In the genomic region with DNA sequence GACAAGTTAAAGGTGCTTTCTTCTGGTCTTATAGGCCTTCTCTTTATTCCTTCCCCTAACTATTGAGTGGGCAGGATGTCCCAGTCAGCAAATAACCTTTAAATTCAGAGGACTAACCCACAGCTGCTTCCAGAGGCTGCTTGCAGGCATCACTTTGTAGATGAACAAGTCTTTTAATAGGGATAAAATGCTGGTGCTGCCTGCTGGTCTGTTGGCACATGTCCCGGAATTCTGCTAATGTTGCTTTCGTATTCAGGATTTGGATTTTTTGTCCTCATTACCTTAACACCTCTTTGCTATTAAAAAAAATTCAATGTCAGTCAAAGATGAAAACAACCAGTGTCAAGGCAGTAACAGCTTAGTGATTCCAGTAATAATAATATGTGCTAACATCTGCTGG, we compare ENCODE assay signal across 10 cellular contexts.
DNase-seq lines count a peak whose midpoint lies in the region; ATAC-seq and TF ChIP-seq lines count a peak whose summit lies in the region.
"Had no signal": no experiment of that assay in that cellular context is flagged by ENCODE, and none has a peak within 500 bp of the region (broad histone marks: within the 10 kb centered on the region; RNA-seq: fewer than 3 reads in every experiment).

No MANE protein-coding gene starts in this region.

- H3K36me3 Mint-ChIP-seq in endodermal cell (ENCODE audit: low read depth), result no peaks in the 10 kb centered on the region
- H3K36me3 Mint-ChIP-seq: CD14-positive monocyte had no signal

- CTCF ChIA-PET in SK-N-SH (lab: Yijun Ruan, JAX) (interaction anchor here (1.5 kb wide), 1 partner anchor 32 kb away, joined by 4 read pairs; no protein-coding TSS in a partner anchor), HEK293T (lab: Yijun Ruan, JAX) (no interaction called here)

- no peak overlapping the region for H3K4me3 ChIP-seq in SK-N-SH (ENCODE audit: low read depth in 2 of 2, low read length in 1 of 2)
- H3K4me3 ChIP-seq in endodermal cell (ENCODE audit: low read length), result no peak overlapping the region

- no peak for ATAC-seq in HG02885 (IDR thresholded peaks at IDR 0.05; ENCODE audit: poor library complexity, unreplicated experiment)

- no peak overlapping the region for H3K4me3 Mint-ChIP-seq in endodermal cell
- H3K4me3 Mint-ChIP-seq: CD14-positive monocyte had no signal

- no peaks in the 10 kb centered on the region for H3F3A ChIP-seq in SK-N-SH (replicated peaks; ENCODE audit: insufficient read depth)

- WGBS in SK-N-SH (ENCODE audit: low lambda C conversion rate), result 39% methylated on average over 2 of the region's 2 CpGs
- WGBS in endodermal cell (ENCODE audit: insufficient coverage in 1 of 2, insufficient read length in 1 of 2), 2 experiments, result 100% methylated on average over 2 of the region's 2 CpGs; no CpG with 5 or more reads in 1 of the 2 experiments

- no peaks in the 10 kb centered on the region for H3K79me2 ChIP-seq in SK-N-SH (ENCODE audit: insufficient read depth)

- H3K9me2 ChIP-seq in SK-N-SH, result no peaks in the 10 kb centered on the region

- peak overlapping the region in 1 of 2 experiments; percentile 30; a peak in 1 of 4 replicates for H3K27ac ChIP-seq in SK-N-SH (ENCODE audit: low read depth in 2 of 2, low read length in 1 of 2)
- H3K27ac ChIP-seq in endodermal cell (ENCODE audit: low read depth, low read length), result no peak overlapping the region

- H3K4me2 ChIP-seq in SK-N-SH, result no peak overlapping the region

- H3K27me3 ChIP-seq in SK-N-SH (ENCODE audit: insufficient read depth) (no peaks in the 10 kb centered on the region), endodermal cell (ENCODE audit: control insufficient read depth, insufficient read depth, low read length, poor library complexity, severe bottlenecking) (no peaks in the 10 kb centered on the region)

- peak; percentile 5; the same call in 1 of the 2 replicates for TF ChIP-seq RAD21 in SK-N-SH (IDR thresholded peaks at IDR 0.05; ENCODE audit: low read length)

- no peak for TF ChIP-seq EP300 in SK-N-SH (IDR thresholded peaks at IDR 0.05; ENCODE audit: borderline replicate concordance in 1 of 2, low read depth in 1 of 2, low read length in 1 of 2)

- DNase-seq in DMS 273 (lab: John Stamatoyannopoulos, UW; ENCODE audit: unreplicated experiment) (peak; percentile 87), NCI-H1694 treated with DMSO at 0.1 percent for 48 hours (lab: John Stamatoyannopoulos, UW) (peak; percentile 92), SK-N-SH (peak; percentile 37), myocyte (ENCODE audit: low read depth) (peak; percentile 43), HEK293T (ENCODE audit: extremely low spot score) (no peak), endodermal cell (no peak)
- no peak for DNase-seq in activated CD4-positive, alpha-beta T cell treated with anti-CD3 and anti-CD28 coated beads for 48 hours
- DNase-seq: amniotic stem cell had no signal

- H3K9me3 Mint-ChIP-seq in endodermal cell, result peaks cover 16% of the 10 kb centered on the region

- H3K4me1 Mint-ChIP-seq in endodermal cell, result no peaks in the 10 kb centered on the region
- H3K4me1 Mint-ChIP-seq: CD14-positive monocyte had no signal

- H2AFZ ChIP-seq in SK-N-SH (ENCODE audit: low read depth), result no peak overlapping the region

- no peak overlapping the region for H3K9ac ChIP-seq in SK-N-SH
- H3K9ac ChIP-seq in endodermal cell (ENCODE audit: extremely low read depth, low read length, poor library complexity, severe bottlenecking), result no peak overlapping the region

- H3K9me3 ChIP-seq in SK-N-SH, result peaks cover 3% of the 10 kb centered on the region; the same call in 1 of the 2 replicates
- H3K9me3 ChIP-seq in endodermal cell (ENCODE audit: control insufficient read depth, low read length), result peaks cover 13% of the 10 kb centered on the region

- TF ChIP-seq CTCF in SK-N-SH (IDR thresholded peaks at IDR 0.05), result no peak
- no peak for TF ChIP-seq CTCF in endodermal cell (conservative IDR thresholded peaks at IDR 0.05)

- H3K27me3 Mint-ChIP-seq in endodermal cell (ENCODE audit: insufficient read depth), result peaks cover 2% of the 10 kb centered on the region

- peaks cover 4 to 11% of the 10 kb centered on the region in 2 experiments; a peak in 2 of 4 replicates for H3K4me1 ChIP-seq in SK-N-SH (ENCODE audit: control insufficient read depth in 1 of 2, insufficient read depth in 2 of 2, low read depth in 1 of 2, low read length in 1 of 2)
- H3K4me1 ChIP-seq in endodermal cell (ENCODE audit: control insufficient read depth, insufficient read depth, low read length), result no peaks in the 10 kb centered on the region

- H3K36me3 ChIP-seq in SK-N-SH (replicated peaks in 1 of 2; ENCODE audit: control insufficient read depth in 1 of 2, insufficient read depth in 2 of 2, low read length in 1 of 2), result no peaks in the 10 kb centered on the region
- no peaks in the 10 kb centered on the region for H3K36me3 ChIP-seq in endodermal cell (ENCODE audit: control insufficient read depth, insufficient read depth, low read length)

- no peaks in the 10 kb centered on the region for H4K20me1 ChIP-seq in SK-N-SH (ENCODE audit: insufficient read depth)

- POLR2A ChIA-PET in SK-N-SH (lab: Yijun Ruan, JAX) (no interaction called here), HEK293T (lab: Yijun Ruan, JAX) (no interaction called here)

- no peak overlapping the region for H3K27ac Mint-ChIP-seq in endodermal cell
- H3K27ac Mint-ChIP-seq: CD14-positive monocyte had no signal

TF ChIP-seq in SK-N-SH, 30 proteins besides CTCF, POLR2A, EP300 and RAD21:
- TF ChIP-seq CHD2 (IDR thresholded peaks at IDR 0.05; ENCODE audit: low read length, partially characterized antibody) (no peak), TCF12 (IDR thresholded peaks at IDR 0.05) (no peak), MXI1 (IDR thresholded peaks at IDR 0.05; ENCODE audit: low read depth, low read length) (no peak), EZH2phosphoT487 (IDR thresholded peaks at IDR 0.05; ENCODE audit: borderline replicate concordance, low read depth) (no peak), TAF1 (IDR thresholded peaks at IDR 0.05; ENCODE audit: borderline replicate concordance, low read depth, low read length) (no peak), YY1 (IDR thresholded peaks at IDR 0.05; ENCODE audit: low read depth) (no peak)

TF ChIP-seq in HEK293T, 16 proteins besides CTCF, POLR2A, EP300 and RAD21:
- no peak for TF ChIP-seq FOXA1 (IDR thresholded peaks at IDR 0.05)
- no peak for TF ChIP-seq CTBP1 (IDR thresholded peaks at IDR 0.05; ENCODE audit: borderline replicate concordance)
- TF ChIP-seq BHLHE40 (IDR thresholded peaks at IDR 0.05; ENCODE audit: borderline replicate concordance), result no peak
- TF ChIP-seq LEF1 (IDR thresholded peaks at IDR 0.05; ENCODE audit: borderline replicate concordance), result no peak
TF ChIP-seq in HEK293T: peak in this region for 0.

Comparison
In these comparisons a context has a peak if more than half of its experiments do, and no peak if none do; other contexts are left out.
1. DNase-seq: peak in DMS 273 (single experiment), NCI-H1694 treated with DMSO at 0.1 percent for 48 hours (single experiment), SK-N-SH (single experiment) and myocyte (single experiment); none in HEK293T (single experiment), endodermal cell (single experiment) and activated CD4-positive, alpha-beta T cell treated with anti-CD3 and anti-CD28 coated beads for 48 hours (single experiment).